27 cellular contexts compared by ENCODE assay signal in genomic region chr9:31067418-31067817, GRCh38.
"Had no signal": no experiment of that assay in that cellular context is flagged by ENCODE, and none has a peak within 500 bp of the region (broad histone marks: within the 10 kb centered on the region; RNA-seq: fewer than 3 reads in every experiment).

No MANE protein-coding gene starts in this region.

- H3K36me3 ChIP-seq: neural progenitor cell, ovary, right lobe of liver, sigmoid colon, stomach, thoracic aorta, thyroid gland, tibial nerve, upper lobe of left lung, vagina had no signal

- ATAC-seq: psoas muscle; right cardiac atrium; right lobe of liver; stimulated activated effector memory CD8-positive, alpha-beta T cell treated with anti-CD3 and anti-CD28 coated beads, Interleukin-12 subunit alpha, Interleukin-12 subunit beta, amount 100 ng/mL, for 72 hours; stimulated activated naive B cell treated with anti-CD40 and anti-IgM and Interleukin-4, amounts not matched to agents 10 μg/mL and 1 μg/mL and 100 μg/mL, for 72 hours had no signal

- H2AFZ ChIP-seq: neural progenitor cell, parathyroid adenoma had no signal

- H3K27ac Mint-ChIP-seq: nephron; neural progenitor cell; progenitor cell of endocrine pancreas; stimulated activated effector memory CD8-positive, alpha-beta T cell treated with anti-CD3 and anti-CD28 coated beads, Interleukin-12 subunit alpha, Interleukin-12 subunit beta, amount 100 ng/mL, for 72 hours; stimulated activated naive B cell treated with anti-CD40 and anti-IgM and Interleukin-4, amounts not matched to agents 10 μg/mL and 1 μg/mL and 100 μg/mL, for 72 hours; stimulated activated naive CD8-positive, alpha-beta T cell treated with anti-CD3 and anti-CD28 coated beads, Interleukin-15, Interleukin-2, amounts not matched to agents 100 ng/mL and 50 ng/mL, for 24 hours had no signal

- H3K4me3 ChIP-seq: neural progenitor cell, ovary, psoas muscle, right lobe of liver, sigmoid colon, stomach, thoracic aorta, thyroid gland, tibial nerve, upper lobe of left lung, vagina had no signal

- H3K9me3 Mint-ChIP-seq: stimulated activated effector memory CD8-positive, alpha-beta T cell treated with anti-CD3 and anti-CD28 coated beads, Interleukin-12 subunit alpha, Interleukin-12 subunit beta, amount 100 ng/mL, for 72 hours had no signal

- H3K4me1 Mint-ChIP-seq: nephron; neural progenitor cell; stimulated activated effector memory CD8-positive, alpha-beta T cell treated with anti-CD3 and anti-CD28 coated beads, Interleukin-12 subunit alpha, Interleukin-12 subunit beta, amount 100 ng/mL, for 72 hours; stimulated activated naive B cell treated with anti-CD40 and anti-IgM and Interleukin-4, amounts not matched to agents 10 μg/mL and 1 μg/mL and 100 μg/mL, for 72 hours had no signal

- H3K27ac ChIP-seq: neural progenitor cell, ovary, parathyroid adenoma, psoas muscle, right lobe of liver, sigmoid colon, stomach, thoracic aorta, thyroid gland, tibial nerve, upper lobe of left lung, vagina had no signal

- H3K4me2 ChIP-seq: neural progenitor cell had no signal

- DNase-seq: occipital lobe; ovary; posterior cingulate gyrus; psoas muscle; right cardiac atrium; right lobe of liver; sigmoid colon; small intestine; stimulated activated CD4-positive, alpha-beta T cell treated with anti-CD3 and anti-CD28 coated beads, Interleukin-15, amount 100 ng/mL, for 24 hours; stimulated activated CD4-positive, alpha-beta T cell treated with anti-CD3 and anti-CD28 coated beads, Interleukin-2, amount 100 ng/mL, for 24 hours; stimulated activated CD4-positive, alpha-beta T cell treated with anti-CD3 and anti-CD28 coated beads, Interleukin-2, amount 100 ng/mL, for 48 hours; stimulated activated CD4-positive, alpha-beta T cell treated with anti-CD3 and anti-CD28 coated beads, Interleukin-4, amount 100 ng/mL, for 24 hours; stimulated activated naive B cell treated with anti-CD40 and anti-IgM and Interleukin-4, amounts not matched to agents 10 μg/mL and 1 μg/mL and 100 μg/mL, for 72 hours; stimulated activated naive CD4-positive, alpha-beta T cell treated with Interleukin-2 at 50 U/mL for 16 hours; stomach; thyroid gland; trophoblast cell; upper lobe of left lung had no signal

- H3K79me2 ChIP-seq: parathyroid adenoma had no signal

- H3K27me3 ChIP-seq: neural progenitor cell, ovary, right lobe of liver, sigmoid colon, stomach, thyroid gland, tibial nerve, upper lobe of left lung, vagina had no signal

- H3K4me3 Mint-ChIP-seq: nephron; neural progenitor cell; stimulated activated effector memory CD8-positive, alpha-beta T cell treated with anti-CD3 and anti-CD28 coated beads, Interleukin-12 subunit alpha, Interleukin-12 subunit beta, amount 100 ng/mL, for 72 hours; stimulated activated naive B cell treated with anti-CD40 and anti-IgM and Interleukin-4, amounts not matched to agents 10 μg/mL and 1 μg/mL and 100 μg/mL, for 72 hours; stimulated activated naive CD8-positive, alpha-beta T cell treated with anti-CD3 and anti-CD28 coated beads, Interleukin-15, Interleukin-2, amounts not matched to agents 100 ng/mL and 50 ng/mL, for 24 hours had no signal

- H3K4me1 ChIP-seq: neural progenitor cell, parathyroid adenoma, psoas muscle, right lobe of liver, sigmoid colon, stomach, thyroid gland, tibial nerve, upper lobe of left lung, vagina had no signal

- H3K36me3 Mint-ChIP-seq: neural progenitor cell; stimulated activated effector memory CD8-positive, alpha-beta T cell treated with anti-CD3 and anti-CD28 coated beads, Interleukin-12 subunit alpha, Interleukin-12 subunit beta, amount 100 ng/mL, for 72 hours; stimulated activated naive B cell treated with anti-CD40 and anti-IgM and Interleukin-4, amounts not matched to agents 10 μg/mL and 1 μg/mL and 100 μg/mL, for 72 hours had no signal

- H3K27me3 Mint-ChIP-seq: progenitor cell of endocrine pancreas; stimulated activated naive B cell treated with anti-CD40 and anti-IgM and Interleukin-4, amounts not matched to agents 10 μg/mL and 1 μg/mL and 100 μg/mL, for 72 hours had no signal
